In the genomic region with DNA sequence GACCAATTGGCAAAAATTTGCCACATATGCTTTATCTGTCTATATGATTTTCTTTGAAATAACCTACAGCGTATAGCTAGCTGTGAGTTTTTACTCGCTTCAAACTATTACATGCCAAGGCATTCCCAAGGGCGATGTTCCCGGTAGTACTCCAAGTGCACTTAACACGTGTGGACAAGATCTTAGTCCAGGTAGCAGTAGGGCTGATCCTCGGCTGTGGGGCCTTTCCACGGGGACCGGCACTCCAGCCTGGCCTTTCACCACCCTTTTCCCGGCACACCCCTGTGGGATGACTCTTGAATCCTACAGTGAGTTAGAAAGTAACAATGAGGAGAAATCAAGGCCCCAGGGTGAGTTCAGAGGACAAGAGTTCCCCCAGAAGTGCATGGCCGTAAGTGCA, we compare ENCODE assay signal across 16 cellular contexts. TPM values are rescaled to one million over a fixed set of nuclear protein-coding genes. Genes with fewer than 3 reads are reported as not detected.
DNase-seq lines count a peak whose midpoint lies in the region; ATAC-seq and TF ChIP-seq lines count a peak whose summit lies in the region.
"Had no signal": no experiment of that assay in that cellular context is flagged by ENCODE, and none has a peak within 500 bp of the region (broad histone marks: within the 10 kb centered on the region; RNA-seq: fewer than 3 reads in every experiment).

No MANE protein-coding gene starts in this region.

- no peaks in the 10 kb centered on the region for H3K9me3 ChIP-seq in left lung
- no peaks in the 10 kb centered on the region for H3K9me3 ChIP-seq in upper lobe of right lung
- H3K9me3 ChIP-seq: BLaER1 had no signal

- DNase-seq in GM23338 (ENCODE audit: low spot score) (no peak), WTC11 (ENCODE audit: low spot score) (no peak), left lung (no peak), upper lobe of right lung (no peak), NCI-H128 (lab: John Stamatoyannopoulos, UW; ENCODE audit: unreplicated experiment) (no peak), left cardiac atrium (no peak)
- no peak for DNase-seq in natural killer cell treated with Interleukin-12 subunit alpha and Interleukin-12 subunit beta and Interleukin-15 and Interleukin-18, amount 100 ng/mL, for 72 hours (ENCODE audit: low spot score)
- DNase-seq: 8988T; CD4-positive, alpha-beta memory T cell; DMS153; DMS79; GF-D8; HFFc6 had no signal

- no peak; the same call in 2 of the 3 replicates for ATAC-seq in GM23338
- peak; percentile 47 for ATAC-seq in WTC11
- peak; percentile 74 for ATAC-seq in left lung
- peak; percentile 56 for ATAC-seq in upper lobe of right lung
- no peak for ATAC-seq in natural killer cell treated with Interleukin-12 subunit alpha and Interleukin-12 subunit beta and Interleukin-15 and Interleukin-18, amount 100 ng/mL, for 72 hours
- ATAC-seq in left cardiac atrium: no peak
- ATAC-seq: HCT116 had no signal

- H3K36me3 ChIP-seq in GM23338 (ENCODE audit: insufficient read depth): 0 out of 2 replicates have a peak, but pooled peaks cover 3% of the 10 kb centered on the region
- peaks cover 0 to 12% of the 10 kb centered on the region in 2 donors for H3K36me3 ChIP-seq in left lung
- peaks cover 5% of the 10 kb centered on the region for H3K36me3 ChIP-seq in upper lobe of right lung
- H3K36me3 ChIP-seq: BLaER1 had no signal

- H3K27ac ChIP-seq in GM23338 (ENCODE audit: low read depth): peak overlapping the region; percentile 78
- H3K27ac ChIP-seq in left lung: no peak overlapping the region
- no peak overlapping the region for H3K27ac ChIP-seq in upper lobe of right lung
- H3K27ac ChIP-seq: BLaER1 had no signal

- H3K9me3 Mint-ChIP-seq in GM23338 (peaks cover 10% of the 10 kb centered on the region), WTC11 (peaks cover 15% of the 10 kb centered on the region)
- H3K9me3 Mint-ChIP-seq in natural killer cell treated with Interleukin-12 subunit alpha and Interleukin-12 subunit beta and Interleukin-15 and Interleukin-18, amount 100 ng/mL, for 72 hours: no peaks in the 10 kb centered on the region
- H3K9me3 Mint-ChIP-seq: CD4-positive, alpha-beta memory T cell had no signal

- peaks cover 36% of the 10 kb centered on the region for H3K36me3 Mint-ChIP-seq in GM23338 (ENCODE audit: low read depth)
- H3K36me3 Mint-ChIP-seq in WTC11: peaks cover 54% of the 10 kb centered on the region
- H3K36me3 Mint-ChIP-seq in natural killer cell treated with Interleukin-12 subunit alpha and Interleukin-12 subunit beta and Interleukin-15 and Interleukin-18, amount 100 ng/mL, for 72 hours: no peaks in the 10 kb centered on the region

- TF ChIP-seq CTCF in GM23338 (conservative IDR thresholded peaks at IDR 0.05; ENCODE audit: low read depth in 2 of 2): no peak
- no peak for TF ChIP-seq CTCF in WTC11 (IDR thresholded peaks at IDR 0.05)
- TF ChIP-seq CTCF in left lung (IDR thresholded peaks at IDR 0.05): no peak
- TF ChIP-seq CTCF in upper lobe of right lung (IDR thresholded peaks at IDR 0.05): no peak

- H2AFZ ChIP-seq in GM23338: no peak overlapping the region

- H3K4me2 ChIP-seq in GM23338: no peak overlapping the region
- H3K4me2 ChIP-seq: BLaER1 had no signal

- peaks cover 7% of the 10 kb centered on the region for H3K4me1 ChIP-seq in GM23338 (ENCODE audit: insufficient read depth)
- peaks cover 2 to 12% of the 10 kb centered on the region in 2 donors for H3K4me1 ChIP-seq in left lung
- H3K4me1 ChIP-seq in upper lobe of right lung: no peaks in the 10 kb centered on the region

- H4K20me1 ChIP-seq in GM23338 (replicated peaks; ENCODE audit: insufficient read depth): no peaks in the 10 kb centered on the region
- H4K20me1 ChIP-seq: BLaER1 had no signal

- intact Hi-C loops in left lung (cut with DNase I) (no loop called here), upper lobe of right lung (cut with DNase I) (no loop called here), left cardiac atrium (cut with DNase I) (loop anchor here in 1 of 2 donors (10.0 kb wide), 1 partner anchor 223 kb away; no protein-coding TSS in a partner anchor)

- H3K4me1 Mint-ChIP-seq in GM23338 (peaks cover 6% of the 10 kb centered on the region), WTC11 (peaks cover 15% of the 10 kb centered on the region)
- H3K4me1 Mint-ChIP-seq in natural killer cell treated with Interleukin-12 subunit alpha and Interleukin-12 subunit beta and Interleukin-15 and Interleukin-18, amount 100 ng/mL, for 72 hours (ENCODE audit: low read depth in 2 of 2): no peaks in the 10 kb centered on the region
- H3K4me1 Mint-ChIP-seq: CD4-positive, alpha-beta memory T cell had no signal

- no peaks in the 10 kb centered on the region for H3K9me2 ChIP-seq in GM23338 (ENCODE audit: insufficient read depth)

- H3F3A ChIP-seq in GM23338 (replicated peaks; ENCODE audit: low read depth): no peaks in the 10 kb centered on the region

- H3K4me3 ChIP-seq in GM23338: no peak overlapping the region
- H3K4me3 ChIP-seq in left lung: no peak overlapping the region
- no peak overlapping the region for H3K4me3 ChIP-seq in upper lobe of right lung
- H3K4me3 ChIP-seq: BLaER1 had no signal

- H3K27me3 ChIP-seq in GM23338 (ENCODE audit: insufficient read depth) (no peaks in the 10 kb centered on the region), left lung (no peaks in the 10 kb centered on the region), upper lobe of right lung (no peaks in the 10 kb centered on the region)
- H3K27me3 ChIP-seq: BLaER1 had no signal

- no peaks in the 10 kb centered on the region for H3K27me3 Mint-ChIP-seq in GM23338 (ENCODE audit: insufficient read depth, low read depth, poor library complexity)
- no peaks in the 10 kb centered on the region for H3K27me3 Mint-ChIP-seq in WTC11 (ENCODE audit: low read depth)
- H3K27me3 Mint-ChIP-seq in natural killer cell treated with Interleukin-12 subunit alpha and Interleukin-12 subunit beta and Interleukin-15 and Interleukin-18, amount 100 ng/mL, for 72 hours: no peaks in the 10 kb centered on the region
- H3K27me3 Mint-ChIP-seq: CD4-positive, alpha-beta memory T cell had no signal

- H3K79me2 ChIP-seq in GM23338 (replicated peaks; ENCODE audit: insufficient read depth): no peaks in the 10 kb centered on the region

- H3K27ac Mint-ChIP-seq in GM23338 (peak overlapping the region; percentile 76), WTC11 (peak overlapping the region; percentile 81)
- no peak overlapping the region for H3K27ac Mint-ChIP-seq in natural killer cell treated with Interleukin-12 subunit alpha and Interleukin-12 subunit beta and Interleukin-15 and Interleukin-18, amount 100 ng/mL, for 72 hours
- H3K27ac Mint-ChIP-seq: CD14-positive monocyte, HFFc6 had no signal

- H3K4me3 Mint-ChIP-seq in GM23338 (no peak overlapping the region), WTC11 (no peak overlapping the region)
- no peak overlapping the region for H3K4me3 Mint-ChIP-seq in natural killer cell treated with Interleukin-12 subunit alpha and Interleukin-12 subunit beta and Interleukin-15 and Interleukin-18, amount 100 ng/mL, for 72 hours
- H3K4me3 Mint-ChIP-seq: CD14-positive monocyte; CD4-positive, alpha-beta memory T cell; HFFc6 had no signal

- POLR2A ChIA-PET in WTC11 (lab: Charles Lee): interaction anchor here (1.2 kb wide), 1 partner anchor 9 kb away, joined by 3 read pairs; no protein-coding TSS in a partner anchor

- CTCF ChIA-PET in WTC11 (lab: Charles Lee): no interaction called here

TF ChIP-seq in GM23338, 12 proteins besides CTCF, POLR2A, EP300 and RAD21 (continues in another document):
- TF ChIP-seq EZH2 (IDR thresholded peaks at IDR 0.05; ENCODE audit: low read depth, unreplicated experiment) (no peak), EZH2phosphoT487 (IDR thresholded peaks at IDR 0.05; ENCODE audit: unreplicated experiment) (no peak), ZNF114 (CRISPR knock-in tag; IDR thresholded peaks at IDR 0.05) (no peak)

TF ChIP-seq in WTC11, 78 proteins besides CTCF, POLR2A, EP300 and RAD21 (continues in another document):
- TF ChIP-seq, protein P1, sequence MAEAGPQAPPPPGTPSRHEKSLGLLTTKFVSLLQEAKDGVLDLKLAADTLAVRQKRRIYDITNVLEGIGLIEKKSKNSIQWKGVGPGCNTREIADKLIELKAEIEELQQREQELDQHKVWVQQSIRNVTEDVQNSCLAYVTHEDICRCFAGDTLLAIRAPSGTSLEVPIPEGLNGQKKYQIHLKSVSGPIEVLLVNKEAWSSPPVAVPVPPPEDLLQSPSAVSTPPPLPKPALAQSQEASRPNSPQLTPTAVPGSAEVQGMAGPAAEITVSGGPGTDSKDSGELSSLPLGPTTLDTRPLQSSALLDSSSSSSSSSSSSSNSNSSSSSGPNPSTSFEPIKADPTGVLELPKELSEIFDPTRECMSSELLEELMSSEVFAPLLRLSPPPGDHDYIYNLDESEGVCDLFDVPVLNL (CRISPR knock-in tag; IDR thresholded peaks at IDR 0.05; ENCODE audit: borderline replicate concordance, low read depth): no peak
- TF ChIP-seq, protein P2, sequence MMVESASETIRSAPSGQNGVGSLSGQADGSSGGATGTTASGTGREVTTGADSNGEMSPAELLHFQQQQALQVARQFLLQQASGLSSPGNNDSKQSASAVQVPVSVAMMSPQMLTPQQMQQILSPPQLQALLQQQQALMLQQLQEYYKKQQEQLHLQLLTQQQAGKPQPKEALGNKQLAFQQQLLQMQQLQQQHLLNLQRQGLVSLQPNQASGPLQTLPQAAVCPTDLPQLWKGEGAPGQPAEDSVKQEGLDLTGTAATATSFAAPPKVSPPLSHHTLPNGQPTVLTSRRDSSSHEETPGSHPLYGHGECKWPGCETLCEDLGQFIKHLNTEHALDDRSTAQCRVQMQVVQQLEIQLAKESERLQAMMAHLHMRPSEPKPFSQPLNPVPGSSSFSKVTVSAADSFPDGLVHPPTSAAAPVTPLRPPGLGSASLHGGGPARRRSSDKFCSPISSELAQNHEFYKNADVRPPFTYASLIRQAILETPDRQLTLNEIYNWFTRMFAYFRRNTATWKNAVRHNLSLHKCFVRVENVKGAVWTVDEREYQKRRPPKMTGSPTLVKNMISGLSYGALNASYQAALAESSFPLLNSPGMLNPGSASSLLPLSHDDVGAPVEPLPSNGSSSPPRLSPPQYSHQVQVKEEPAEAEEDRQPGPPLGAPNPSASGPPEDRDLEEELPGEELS (CRISPR knock-in tag; IDR thresholded peaks at IDR 0.05): no peak
- no peak for TF ChIP-seq JAZF1 (CRISPR knock-in tag; IDR thresholded peaks at IDR 0.05)

RNA-seq across cellular contexts. Expression of a gene that starts 26.3 kb away (rescaled TPM):
- 47.4 and 52.1 TPM in 2 replicates for total RNA-seq in GM23338 (2014; rRNA removed; shearing (Covaris generic))
- 38.5 and 41.8 TPM in 2 replicates for polyA plus RNA-seq in GM23338 (2016; fragmentation: Nextera tagmentation; extraction: Ambion mirVana)
- total RNA-seq in WTC11 (2021) (34.1 to 37.2 TPM (median 35.5 TPM) in 3 replicates), left lung (10 to 100 TPM; 33.4 to 41.8 TPM), upper lobe of right lung (42.6 TPM), left cardiac atrium (10 to 100 TPM; 25.6 to 35.3 TPM)
- 10 to 100 TPM; 19.3 to 25.7 TPM for total RNA-seq in natural killer cell treated with Interleukin-12 subunit alpha and Interleukin-12 subunit beta and Interleukin-15 and Interleukin-18, amount 100 ng/mL, for 72 hours

RNA-seq across cellular contexts. Expression of a gene that starts 30.6 kb away (rescaled TPM):
- 18.8 and 29.8 TPM in 2 replicates for total RNA-seq in GM23338 (2014; rRNA removed; shearing (Covaris generic))
- polyA plus RNA-seq in GM23338 (2016; fragmentation: Nextera tagmentation; extraction: Ambion mirVana): 24.6 and 25.1 TPM in 2 replicates
- total RNA-seq in WTC11 (2021) (26.4 to 30.6 TPM (median 29.1 TPM) in 3 replicates), left lung (10 to 100 TPM; 62.8 to 68.0 TPM), upper lobe of right lung (67.0 TPM), left cardiac atrium (10 to 100 TPM; 26.5 to 30.0 TPM)
- total RNA-seq in natural killer cell treated with Interleukin-12 subunit alpha and Interleukin-12 subunit beta and Interleukin-15 and Interleukin-18, amount 100 ng/mL, for 72 hours: 10 to 100 TPM; 45.5 to 54.7 TPM

Comparison
In these comparisons a context has a peak if more than half of its experiments do, and no peak if none do; other contexts are left out.
1. ATAC-seq: peak in WTC11 (single experiment), left lung (single experiment) and upper lobe of right lung (single experiment); none in GM23338 (single experiment), natural killer cell treated with Interleukin-12 subunit alpha and Interleukin-12 subunit beta and Interleukin-15 and Interleukin-18, amount 100 ng/mL, for 72 hours (0 of 2) and left cardiac atrium (0 of 2).
2. H3K27ac Mint-ChIP-seq: peak in GM23338 (single experiment) and WTC11 (single experiment); none in natural killer cell treated with Interleukin-12 subunit alpha and Interleukin-12 subunit beta and Interleukin-15 and Interleukin-18, amount 100 ng/mL, for 72 hours (0 of 2).